Comparison of ENCODE assay signal across 17 cellular contexts in the genomic region with DNA sequence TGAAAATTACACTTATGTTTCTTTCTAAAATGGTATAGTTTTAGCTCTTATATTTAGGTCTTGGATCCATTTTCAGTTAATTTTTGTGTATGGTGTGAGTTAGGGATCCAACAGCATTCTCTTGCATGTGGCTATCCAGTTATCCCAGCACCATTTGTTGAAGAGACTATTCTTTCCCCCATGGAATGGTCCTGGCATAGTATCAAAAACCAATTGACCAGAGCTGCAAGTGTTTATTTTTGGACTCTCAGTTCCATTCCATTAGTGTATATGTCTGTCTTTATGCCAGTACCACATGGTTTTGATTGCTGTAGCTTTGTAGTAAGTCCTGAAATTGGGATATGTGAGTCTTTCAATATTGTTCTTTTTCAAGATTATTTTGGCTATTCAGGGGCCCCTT. TPM values are rescaled to one million over a fixed set of nuclear protein-coding genes. Genes with fewer than 3 reads are reported as not detected.
"Had no signal": no experiment of that assay in that cellular context is flagged by ENCODE, and none has a peak within 500 bp of the region (broad histone marks: within the 10 kb centered on the region; RNA-seq: fewer than 3 reads in every experiment).

No MANE protein-coding gene starts in this region.

- ATAC-seq: activated CD8-positive, alpha-beta memory T cell treated with anti-CD3 and anti-CD28 coated beads, Interleukin-2, amount 10 ng/mL, durations not matched to agents 7 days and 5 days; left colon; naive thymus-derived CD8-positive, alpha-beta T cell; right cardiac atrium; stimulated activated effector memory CD8-positive, alpha-beta T cell treated with anti-CD3 and anti-CD28 coated beads, Interleukin-12 subunit alpha, Interleukin-12 subunit beta, amount 100 ng/mL, for 72 hours had no signal

- H3K4me3 ChIP-seq: thyroid gland, uterus had no signal

- H3K36me3 ChIP-seq: neutrophil, thyroid gland, uterus had no signal

- H3K27me3 ChIP-seq: thyroid gland, uterus had no signal

- H3K4me1 ChIP-seq: thyroid gland, uterus had no signal

- H3K27ac ChIP-seq: neutrophil, thyroid gland, uterus had no signal

- FAIRE-seq: bronchial epithelial cell, colon had no signal

- H3K9me3 ChIP-seq: neutrophil, thyroid gland, uterus had no signal

- DNase-seq: activated CD4-positive, alpha-beta T cell treated with anti-CD3 and anti-CD28 coated beads for 1 hour; activated CD4-positive, alpha-beta T cell treated with anti-CD3 and anti-CD28 coated beads, Interleukin-2, amount 50 U/mL, for 48 hours; activated CD8-positive, alpha-beta memory T cell treated with anti-CD3 and anti-CD28 coated beads, Interleukin-2, amount 10 ng/mL, durations not matched to agents 7 days and 5 days; activated effector memory CD4-positive, alpha-beta T cell treated with anti-CD3 and anti-CD28 coated beads, Interleukin-2, amount 50 U/mL, for 16 hours; activated naive CD8-positive, alpha-beta T cell treated with anti-CD3 and anti-CD28 coated beads for 36 hours; activated T-cell treated with anti-CD3 and anti-CD28 coated beads, Interleukin-2, amount 50 U/mL, for 24 hours; anterior cingulate cortex; left colon; naive thymus-derived CD8-positive, alpha-beta T cell; right cardiac atrium; thyroid gland; uterus had no signal

RNA-seq across cellular contexts. Expression of a gene that starts 14.3 kb away (rescaled TPM):
- total RNA-seq: activated CD8-positive, alpha-beta memory T cell treated with anti-CD3 and anti-CD28 coated beads, Interleukin-2, amount 10 ng/mL, durations not matched to agents 7 days and 5 days; activated naive CD8-positive, alpha-beta T cell treated with anti-CD3 and anti-CD28 coated beads for 36 hours; bronchial epithelial cell; lung microvascular endothelial cell; naive thymus-derived CD8-positive, alpha-beta T cell; right cardiac atrium had no signal
- polyA plus RNA-seq: naive thymus-derived CD8-positive, alpha-beta T cell had no signal

RNA-seq across cellular contexts. Expression of a gene that starts 18.5 kb away (rescaled TPM):
- total RNA-seq: bronchial epithelial cell had no signal

RNA-seq across cellular contexts. Expression of a gene that starts 26.0 kb away (rescaled TPM):
- total RNA-seq: bronchial epithelial cell had no signal
